In genomic region chr9:128624566-128624965, GRCh38 we compare ENCODE assay signal across 16 cellular contexts.
"Had no signal": no experiment of that assay in that cellular context is flagged by ENCODE, and none has a peak within 500 bp of the region (broad histone marks: within the 10 kb centered on the region; RNA-seq: fewer than 3 reads in every experiment).

No MANE protein-coding gene starts in this region.

- ATAC-seq: activated CD8-positive, alpha-beta memory T cell treated with anti-CD3 and anti-CD28 coated beads, Interleukin-2, amount 10 ng/mL, durations not matched to agents 7 days and 5 days; activated CD8-positive, alpha-beta T cell treated with anti-CD3 and anti-CD28 coated beads for 36 hours; naive thymus-derived CD8-positive, alpha-beta T cell had no signal

- H3K4me1 ChIP-seq: breast epithelium, colonic mucosa, uterus had no signal

- H3K4me1 Mint-ChIP-seq: activated CD4-positive, alpha-beta T cell treated with anti-CD3 and anti-CD28 coated beads, Interleukin-2, amount 10 ng/mL, durations not matched to agents 7 days and 5 days; activated CD8-positive, alpha-beta memory T cell treated with anti-CD3 and anti-CD28 coated beads, Interleukin-2, amount 10 ng/mL, durations not matched to agents 7 days and 5 days; central memory CD8-positive, alpha-beta T cell had no signal

- H3K9me3 Mint-ChIP-seq: activated CD4-positive, alpha-beta T cell treated with anti-CD3 and anti-CD28 coated beads, Interleukin-2, amount 10 ng/mL, durations not matched to agents 7 days and 5 days; activated CD8-positive, alpha-beta T cell treated with anti-CD3 and anti-CD28 coated beads for 36 hours; central memory CD8-positive, alpha-beta T cell; naive thymus-derived CD8-positive, alpha-beta T cell had no signal

- H3K9me3 ChIP-seq: breast epithelium, colonic mucosa, transverse colon, uterus had no signal

- H3K4me3 ChIP-seq: breast epithelium, colonic mucosa, lung, transverse colon, uterus had no signal

- H3K4me3 Mint-ChIP-seq: activated CD4-positive, alpha-beta T cell treated with anti-CD3 and anti-CD28 coated beads, Interleukin-2, amount 10 ng/mL, durations not matched to agents 7 days and 5 days; activated CD8-positive, alpha-beta memory T cell treated with anti-CD3 and anti-CD28 coated beads, Interleukin-2, amount 10 ng/mL, durations not matched to agents 7 days and 5 days; activated CD8-positive, alpha-beta T cell treated with anti-CD3 and anti-CD28 coated beads for 36 hours; activated naive CD8-positive, alpha-beta T cell; central memory CD8-positive, alpha-beta T cell; naive thymus-derived CD8-positive, alpha-beta T cell had no signal

- H3K27me3 ChIP-seq: breast epithelium, colonic mucosa, transverse colon, uterus had no signal

- H3K27ac Mint-ChIP-seq: activated CD4-positive, alpha-beta T cell treated with anti-CD3 and anti-CD28 coated beads, Interleukin-2, amount 10 ng/mL, durations not matched to agents 7 days and 5 days; activated CD8-positive, alpha-beta memory T cell treated with anti-CD3 and anti-CD28 coated beads, Interleukin-2, amount 10 ng/mL, durations not matched to agents 7 days and 5 days; activated CD8-positive, alpha-beta T cell treated with anti-CD3 and anti-CD28 coated beads for 36 hours; activated naive CD8-positive, alpha-beta T cell had no signal

- H3K36me3 ChIP-seq: uterus had no signal

- H3K27ac ChIP-seq: colonic mucosa, uterus, WERI-Rb-1 had no signal

- DNase-seq: activated CD4-positive, alpha-beta T cell treated with anti-CD3 and anti-CD28 coated beads, Interleukin-2, amount 10 ng/mL, durations not matched to agents 7 days and 5 days; activated CD4-positive, CD25-positive, alpha-beta regulatory T cell treated with anti-CD3 and anti-CD28 coated beads, Interleukin-2, amount 50 U/mL, for 72 hours; activated CD8-positive, alpha-beta memory T cell treated with anti-CD3 and anti-CD28 coated beads, Interleukin-2, amount 10 ng/mL, durations not matched to agents 7 days and 5 days; activated CD8-positive, alpha-beta T cell treated with anti-CD3 and anti-CD28 coated beads for 36 hours; activated gamma-delta T cell treated with Interleukin-2 at 50 U/mL for 16 hours; activated T-cell treated with anti-CD3 and anti-CD28 coated beads for 4 hours; colonic mucosa; naive thymus-derived CD8-positive, alpha-beta T cell; retina; transverse colon; uterus; WERI-Rb-1 had no signal
